In the genomic region with DNA sequence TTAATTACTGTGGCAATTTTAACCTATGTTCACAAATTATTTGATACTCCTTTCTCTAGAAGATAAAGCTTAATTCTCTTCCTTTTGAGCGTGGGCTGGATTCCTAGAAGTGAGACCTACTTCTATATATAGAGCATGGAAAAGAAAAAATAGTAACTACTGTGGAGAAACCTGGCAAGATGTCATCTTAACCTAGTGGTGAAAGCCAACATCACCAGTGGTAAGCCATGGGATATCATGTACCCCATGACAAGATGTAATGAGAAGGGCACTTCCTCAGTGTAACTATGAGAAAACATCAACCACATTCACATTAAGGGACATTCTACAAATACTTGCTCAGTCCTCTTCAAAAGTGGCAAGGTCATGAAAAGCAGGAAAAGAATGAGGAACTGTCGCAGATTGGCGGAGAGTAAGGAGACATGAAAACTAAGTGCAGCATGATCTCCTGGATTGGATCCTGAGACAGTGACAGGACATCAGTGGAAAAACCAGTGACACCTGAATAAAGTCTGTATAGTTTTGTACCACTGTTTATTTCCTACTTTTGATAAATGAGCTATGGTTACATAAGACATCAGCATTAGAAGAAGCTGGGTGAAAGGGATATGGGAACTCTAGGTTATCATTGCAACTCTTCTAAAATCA, we compare ENCODE assay signal across 22 cellular contexts.
DNase-seq lines count a peak whose midpoint lies in the region; ATAC-seq and TF ChIP-seq lines count a peak whose summit lies in the region.
"Had no signal": no experiment of that assay in that cellular context is flagged by ENCODE, and none has a peak within 500 bp of the region (broad histone marks: within the 10 kb centered on the region; RNA-seq: fewer than 3 reads in every experiment).

No MANE protein-coding gene starts in this region.

- H3K36me3 ChIP-seq in endodermal cell (ENCODE audit: control insufficient read depth, insufficient read depth, low read length) (no peaks in the 10 kb centered on the region), testis (ENCODE audit: low read depth, missing control alignments) (no peaks in the 10 kb centered on the region)
- H3K36me3 ChIP-seq: BE2C, SJSA1 had no signal

- H3K27me3 ChIP-seq in endodermal cell (ENCODE audit: control insufficient read depth, insufficient read depth, low read length, poor library complexity, severe bottlenecking), result no peaks in the 10 kb centered on the region
- H3K27me3 ChIP-seq in testis, result no peaks in the 10 kb centered on the region
- H3K27me3 ChIP-seq: BE2C, SJSA1 had no signal

- peak overlapping the region; percentile 11 to 85 for H3K27ac Mint-ChIP-seq in natural killer cell treated with Interleukin-12 subunit alpha and Interleukin-12 subunit beta and Interleukin-15 and Interleukin-18, amount 100 ng/mL, for 72 hours
- no peak overlapping the region for H3K27ac Mint-ChIP-seq in natural killer cell
- no peak overlapping the region for H3K27ac Mint-ChIP-seq in endodermal cell
- H3K27ac Mint-ChIP-seq: CD4-positive, CD25-positive, alpha-beta regulatory T cell had no signal

- intact Hi-C loops in natural killer cell (cut with micrococcal nuclease), result no loop called here
- intact Hi-C loops in testis (cut with DNase I; ENCODE audit: low total_unique reads), result no loop called here

- no peak for TF ChIP-seq POLR2A in testis (IDR thresholded peaks at IDR 0.05)

- no peak overlapping the region for H3K9ac ChIP-seq in endodermal cell (ENCODE audit: extremely low read depth, low read length, poor library complexity, severe bottlenecking)

- H3K36me3 Mint-ChIP-seq in natural killer cell treated with Interleukin-12 subunit alpha and Interleukin-12 subunit beta and Interleukin-15 and Interleukin-18, amount 100 ng/mL, for 72 hours, result no peaks in the 10 kb centered on the region
- H3K36me3 Mint-ChIP-seq in natural killer cell, result no peaks in the 10 kb centered on the region
- H3K36me3 Mint-ChIP-seq in endodermal cell (ENCODE audit: low read depth), result no peaks in the 10 kb centered on the region
- H3K36me3 Mint-ChIP-seq: CD4-positive, CD25-positive, alpha-beta regulatory T cell had no signal

- peaks cover 0 to 2% of the 10 kb centered on the region in 2 donors for H3K27me3 Mint-ChIP-seq in natural killer cell treated with Interleukin-12 subunit alpha and Interleukin-12 subunit beta and Interleukin-15 and Interleukin-18, amount 100 ng/mL, for 72 hours
- H3K27me3 Mint-ChIP-seq in natural killer cell (ENCODE audit: low read depth in 2 of 2) (peaks cover 0 to 2% of the 10 kb centered on the region in 2 donors), endodermal cell (ENCODE audit: insufficient read depth) (no peaks in the 10 kb centered on the region)

- peaks cover 5% of the 10 kb centered on the region for H3K4me1 ChIP-seq in endodermal cell (ENCODE audit: control insufficient read depth, insufficient read depth, low read length)
- H3K4me1 ChIP-seq in testis, result no peaks in the 10 kb centered on the region
- H3K4me1 ChIP-seq: BE2C, SJSA1 had no signal

- DNase-seq in natural killer cell treated with Interleukin-12 subunit alpha and Interleukin-12 subunit beta and Interleukin-15 and Interleukin-18, amount 100 ng/mL, for 72 hours (ENCODE audit: low spot score), result no peak
- no peak for DNase-seq in natural killer cell
- DNase-seq in endodermal cell, result no peak
- DNase-seq in myocyte (ENCODE audit: low read depth), result peak; percentile 67
- DNase-seq in activated CD8-positive, alpha-beta memory T cell treated with anti-CD3 and anti-CD28 coated beads for 24 hours, result no peak
- no peak for DNase-seq in activated T-cell treated with anti-CD3 and anti-CD28 coated beads, Interleukin-2, amount 50 U/mL, for 1 hour
- no peak for DNase-seq in testis
- DNase-seq: BE2C; CD4-positive, CD25-positive, alpha-beta regulatory T cell; COR-L47; DMS153; GF-D8; KG1; NCI-H1105 treated with DMSO at 0.1 percent for 48 hours; NCI-H1694; NCI-H2227 treated with DMSO at 0.1 percent for 48 hours; NCI-H524; PC-9 had no signal

- peaks cover 23 to 26% of the 10 kb centered on the region in 2 donors for H3K4me1 Mint-ChIP-seq in natural killer cell treated with Interleukin-12 subunit alpha and Interleukin-12 subunit beta and Interleukin-15 and Interleukin-18, amount 100 ng/mL, for 72 hours (ENCODE audit: low read depth in 2 of 2)
- H3K4me1 Mint-ChIP-seq in natural killer cell, result peaks cover 0 to 6% of the 10 kb centered on the region in 2 donors
- H3K4me1 Mint-ChIP-seq in endodermal cell, result peaks cover 11% of the 10 kb centered on the region

- TF ChIP-seq CTCF in natural killer cell (IDR thresholded peaks at IDR 0.05) (no peak), endodermal cell (conservative IDR thresholded peaks at IDR 0.05) (peak; percentile 30), testis (IDR thresholded peaks at IDR 0.05) (no peak)

- ATAC-seq in natural killer cell treated with Interleukin-12 subunit alpha and Interleukin-12 subunit beta and Interleukin-15 and Interleukin-18, amount 100 ng/mL, for 72 hours, result no peak
- ATAC-seq in natural killer cell, result no peak
- no peak for ATAC-seq in HG03378 (IDR thresholded peaks at IDR 0.05; ENCODE audit: unreplicated experiment)
- ATAC-seq: GM12878 had no signal

- WGBS in endodermal cell (ENCODE audit: insufficient coverage in 1 of 2, insufficient read length in 1 of 2), 2 experiments, result 96 to 99% methylated on average over 2 to 3 of the region's 3 CpGs
- 70 to 90% methylated on average over 3 of the region's 3 CpGs for WGBS in testis, 2 donors

- H3K9me3 Mint-ChIP-seq in natural killer cell treated with Interleukin-12 subunit alpha and Interleukin-12 subunit beta and Interleukin-15 and Interleukin-18, amount 100 ng/mL, for 72 hours, result no peaks in the 10 kb centered on the region
- H3K9me3 Mint-ChIP-seq in natural killer cell, result no peaks in the 10 kb centered on the region
- H3K9me3 Mint-ChIP-seq in endodermal cell, result no peaks in the 10 kb centered on the region

- H3K4me3 ChIP-seq in endodermal cell (ENCODE audit: low read length) (no peak overlapping the region), testis (no peak overlapping the region)
- H3K4me3 ChIP-seq: GM12878, PC-9, SJSA1 had no signal

- H3K27ac ChIP-seq in endodermal cell (ENCODE audit: low read depth, low read length) (no peak overlapping the region), testis (no peak overlapping the region)
- H3K27ac ChIP-seq: PC-9, RWPE1, SJSA1 had no signal

- H3K9me3 ChIP-seq in endodermal cell (ENCODE audit: control insufficient read depth, low read length) (no peaks in the 10 kb centered on the region), testis (no peaks in the 10 kb centered on the region)
- H3K9me3 ChIP-seq: BE2C, SJSA1 had no signal

- no peak overlapping the region for H3K4me3 Mint-ChIP-seq in natural killer cell treated with Interleukin-12 subunit alpha and Interleukin-12 subunit beta and Interleukin-15 and Interleukin-18, amount 100 ng/mL, for 72 hours
- no peak overlapping the region for H3K4me3 Mint-ChIP-seq in natural killer cell
- H3K4me3 Mint-ChIP-seq in endodermal cell, result no peak overlapping the region
- H3K4me3 Mint-ChIP-seq: CD4-positive, CD25-positive, alpha-beta regulatory T cell had no signal

Comparison
In these comparisons a context has a peak if more than half of its experiments do, and no peak if none do; other contexts are left out.
1. H3K27ac Mint-ChIP-seq: peak in natural killer cell treated with Interleukin-12 subunit alpha and Interleukin-12 subunit beta and Interleukin-15 and Interleukin-18, amount 100 ng/mL, for 72 hours (2 of 2); none in natural killer cell (0 of 2) and endodermal cell (single experiment).